In the genomic region with DNA sequence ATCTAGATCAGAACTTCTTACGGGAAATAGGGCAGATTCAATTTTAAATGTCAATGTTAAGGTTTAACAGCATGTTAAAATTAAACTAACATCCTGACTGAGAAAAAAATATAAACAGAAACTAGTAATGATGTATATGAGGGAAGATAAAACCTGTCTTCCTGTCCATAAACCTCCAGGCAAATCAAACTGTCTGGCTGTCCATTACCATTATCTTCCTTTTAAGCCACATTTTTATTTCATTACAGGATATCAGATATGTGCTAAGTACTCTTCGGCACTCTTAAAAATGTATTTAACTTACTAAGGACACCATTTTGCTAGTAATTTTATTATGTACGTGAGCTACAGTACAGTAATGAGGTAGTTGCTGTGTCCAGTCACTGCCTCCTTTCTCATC, we compare ENCODE assay signal across 24 cellular contexts.
A peak's percentile ranks its signal among the peaks of the same experiment; 100 is the strongest.
DNase-seq lines count a peak whose midpoint lies in the region; ATAC-seq and TF ChIP-seq lines count a peak whose summit lies in the region.
"Had no signal": no experiment of that assay in that cellular context is flagged by ENCODE, and none has a peak within 500 bp of the region (broad histone marks: within the 10 kb centered on the region; RNA-seq: fewer than 3 reads in every experiment).

No MANE protein-coding gene starts in this region.

- TF ChIP-seq CTCF in BE2C (IDR thresholded peaks at IDR 0.05; ENCODE audit: low read depth, low read length): no peak
- TF ChIP-seq CTCF in smooth muscle cell (IDR thresholded peaks at IDR 0.05; ENCODE audit: borderline replicate concordance, insufficient read depth, poor library complexity, severe bottlenecking): no peak

- H3K79me2 ChIP-seq in smooth muscle cell (ENCODE audit: low read depth): no peaks in the 10 kb centered on the region

- no peak overlapping the region for H3K4me2 ChIP-seq in smooth muscle cell
- H3K4me2 ChIP-seq: A549, BLaER1 had no signal

- H3K4me1 ChIP-seq in BE2C (peaks cover 16% of the 10 kb centered on the region), smooth muscle cell (ENCODE audit: low read depth) (no peaks in the 10 kb centered on the region)
- H3K4me1 ChIP-seq: A549, BLaER1 had no signal

- no peaks in the 10 kb centered on the region for H3F3A ChIP-seq in smooth muscle cell (ENCODE audit: low read depth)

- H3K4me3 ChIP-seq in BE2C (ENCODE audit: low read depth, low read length) (no peak overlapping the region), smooth muscle cell (no peak overlapping the region)
- H3K4me3 ChIP-seq: A549, BLaER1, GM12878 had no signal

- WGBS in smooth muscle cell (ENCODE audit: low lambda C conversion rate): 62% methylated on average over 3 of the region's 3 CpGs

- no peak overlapping the region for H3K27ac ChIP-seq in smooth muscle cell (ENCODE audit: low read depth)
- H3K27ac ChIP-seq: 22Rv1, A549, BLaER1 had no signal

- DNase-seq in BE2C (peak; percentile 37), SK-N-DZ (ENCODE audit: low spot score) (peak; percentile 94), smooth muscle cell (lab: John Stamatoyannopoulos, UW; ENCODE audit: unreplicated experiment) (no peak), HUDEP-2 (lab: John Stamatoyannopoulos, UW; ENCODE audit: unreplicated experiment in 76 of 76) (no peak), RPMI8226 (no peak)
- DNase-seq: AML-193; C1 segment of cervical spinal cord; CD4-positive, alpha-beta memory T cell; CD4-positive, CD25-positive, alpha-beta regulatory T cell; CD8-positive, alpha-beta memory T cell; COR-L47; DMS 273 treated with DMSO at 0.1 percent for 48 hours; DMS153; DMS53; DMS79; DND-41; EL; GDM1 had no signal

- H3K9me3 ChIP-seq in BE2C (no peaks in the 10 kb centered on the region), smooth muscle cell (replicated peaks; ENCODE audit: low read depth) (no peaks in the 10 kb centered on the region)
- H3K9me3 ChIP-seq: A549, BLaER1 had no signal

- H2AFZ ChIP-seq in smooth muscle cell (ENCODE audit: low read depth): peak overlapping the region; percentile 4

- no peaks in the 10 kb centered on the region for H3K27me3 ChIP-seq in BE2C
- H3K27me3 ChIP-seq in smooth muscle cell (ENCODE audit: low read depth): no peaks in the 10 kb centered on the region
- H3K27me3 ChIP-seq: BLaER1 had no signal

- peak; percentile 76 for ATAC-seq in SK-N-SH treated with all-trans-retinoic acid at 6 μM for 48 hours
- ATAC-seq in GM21786 (IDR thresholded peaks at IDR 0.05; ENCODE audit: unreplicated experiment): no peak
- ATAC-seq: A549, GM12878 had no signal

- H3K36me3 ChIP-seq in BE2C: no peaks in the 10 kb centered on the region
- no peaks in the 10 kb centered on the region for H3K36me3 ChIP-seq in smooth muscle cell (ENCODE audit: low read depth)
- H3K36me3 ChIP-seq: BLaER1 had no signal

- no peak overlapping the region for H3K9ac ChIP-seq in smooth muscle cell (ENCODE audit: low read depth)
- H3K9ac ChIP-seq: BLaER1 had no signal

- no peaks in the 10 kb centered on the region for H4K20me1 ChIP-seq in smooth muscle cell (ENCODE audit: low read depth)
- H4K20me1 ChIP-seq: BLaER1 had no signal

TF ChIP-seq in SK-N-SH treated with all-trans-retinoic acid at 6 μM for 48 hours, 23 proteins besides CTCF, POLR2A, EP300 and RAD21 (continues in another document):
- TF ChIP-seq ZNF70 (CRISPR knock-in tag; IDR thresholded peaks at IDR 0.05): no peak
- no peak for TF ChIP-seq ZFP3 (CRISPR knock-in tag; IDR thresholded peaks at IDR 0.05)
- TF ChIP-seq ISL1 (CRISPR knock-in tag; IDR thresholded peaks at IDR 0.05): peak; percentile 94
- no peak for TF ChIP-seq POU6F1 (CRISPR knock-in tag; IDR thresholded peaks at IDR 0.05; ENCODE audit: borderline replicate concordance, low read depth)
- TF ChIP-seq ARNTL (CRISPR knock-in tag; IDR thresholded peaks at IDR 0.05; ENCODE audit: borderline replicate concordance, low read depth): no peak
- TF ChIP-seq TOX (CRISPR knock-in tag; IDR thresholded peaks at IDR 0.05; ENCODE audit: borderline replicate concordance): no peak
- TF ChIP-seq, protein P1, sequence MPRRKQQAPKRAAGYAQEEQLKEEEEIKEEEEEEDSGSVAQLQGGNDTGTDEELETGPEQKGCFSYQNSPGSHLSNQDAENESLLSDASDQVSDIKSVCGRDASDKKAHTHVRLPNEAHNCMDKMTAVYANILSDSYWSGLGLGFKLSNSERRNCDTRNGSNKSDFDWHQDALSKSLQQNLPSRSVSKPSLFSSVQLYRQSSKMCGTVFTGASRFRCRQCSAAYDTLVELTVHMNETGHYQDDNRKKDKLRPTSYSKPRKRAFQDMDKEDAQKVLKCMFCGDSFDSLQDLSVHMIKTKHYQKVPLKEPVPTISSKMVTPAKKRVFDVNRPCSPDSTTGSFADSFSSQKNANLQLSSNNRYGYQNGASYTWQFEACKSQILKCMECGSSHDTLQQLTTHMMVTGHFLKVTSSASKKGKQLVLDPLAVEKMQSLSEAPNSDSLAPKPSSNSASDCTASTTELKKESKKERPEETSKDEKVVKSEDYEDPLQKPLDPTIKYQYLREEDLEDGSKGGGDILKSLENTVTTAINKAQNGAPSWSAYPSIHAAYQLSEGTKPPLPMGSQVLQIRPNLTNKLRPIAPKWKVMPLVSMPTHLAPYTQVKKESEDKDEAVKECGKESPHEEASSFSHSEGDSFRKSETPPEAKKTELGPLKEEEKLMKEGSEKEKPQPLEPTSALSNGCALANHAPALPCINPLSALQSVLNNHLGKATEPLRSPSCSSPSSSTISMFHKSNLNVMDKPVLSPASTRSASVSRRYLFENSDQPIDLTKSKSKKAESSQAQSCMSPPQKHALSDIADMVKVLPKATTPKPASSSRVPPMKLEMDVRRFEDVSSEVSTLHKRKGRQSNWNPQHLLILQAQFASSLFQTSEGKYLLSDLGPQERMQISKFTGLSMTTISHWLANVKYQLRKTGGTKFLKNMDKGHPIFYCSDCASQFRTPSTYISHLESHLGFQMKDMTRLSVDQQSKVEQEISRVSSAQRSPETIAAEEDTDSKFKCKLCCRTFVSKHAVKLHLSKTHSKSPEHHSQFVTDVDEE (CRISPR knock-in tag; IDR thresholded peaks at IDR 0.05): peak; percentile 99
- TF ChIP-seq, protein P2, sequence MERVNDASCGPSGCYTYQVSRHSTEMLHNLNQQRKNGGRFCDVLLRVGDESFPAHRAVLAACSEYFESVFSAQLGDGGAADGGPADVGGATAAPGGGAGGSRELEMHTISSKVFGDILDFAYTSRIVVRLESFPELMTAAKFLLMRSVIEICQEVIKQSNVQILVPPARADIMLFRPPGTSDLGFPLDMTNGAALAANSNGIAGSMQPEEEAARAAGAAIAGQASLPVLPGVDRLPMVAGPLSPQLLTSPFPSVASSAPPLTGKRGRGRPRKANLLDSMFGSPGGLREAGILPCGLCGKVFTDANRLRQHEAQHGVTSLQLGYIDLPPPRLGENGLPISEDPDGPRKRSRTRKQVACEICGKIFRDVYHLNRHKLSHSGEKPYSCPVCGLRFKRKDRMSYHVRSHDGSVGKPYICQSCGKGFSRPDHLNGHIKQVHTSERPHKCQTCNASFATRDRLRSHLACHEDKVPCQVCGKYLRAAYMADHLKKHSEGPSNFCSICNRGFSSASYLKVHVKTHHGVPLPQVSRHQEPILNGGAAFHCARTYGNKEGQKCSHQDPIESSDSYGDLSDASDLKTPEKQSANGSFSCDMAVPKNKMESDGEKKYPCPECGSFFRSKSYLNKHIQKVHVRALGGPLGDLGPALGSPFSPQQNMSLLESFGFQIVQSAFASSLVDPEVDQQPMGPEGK (CRISPR knock-in tag; IDR thresholded peaks at IDR 0.05; ENCODE audit: borderline replicate concordance): 0 out of 2 replicates have a peak, but pooled peaks have one; percentile 32
- no peak; the same call in 1 of the 2 replicates for TF ChIP-seq GLIS3 (CRISPR knock-in tag; IDR thresholded peaks at IDR 0.05)
- peak; percentile 93 for TF ChIP-seq SNAI2 (CRISPR knock-in tag; IDR thresholded peaks at IDR 0.05)
- peak; percentile 86 for TF ChIP-seq BACH2 (CRISPR knock-in tag; IDR thresholded peaks at IDR 0.05; ENCODE audit: borderline replicate concordance)
- no peak for TF ChIP-seq RARB (CRISPR knock-in tag; IDR thresholded peaks at IDR 0.05)
- TF ChIP-seq CSDC2 (CRISPR knock-in tag; IDR thresholded peaks at IDR 0.05): no peak
- peak; percentile 91 for TF ChIP-seq TCF4 (CRISPR knock-in tag; IDR thresholded peaks at IDR 0.05; ENCODE audit: borderline replicate concordance)
- peak; percentile 89 for TF ChIP-seq ESRRG (CRISPR knock-in tag; IDR thresholded peaks at IDR 0.05)
- TF ChIP-seq, protein P3, sequence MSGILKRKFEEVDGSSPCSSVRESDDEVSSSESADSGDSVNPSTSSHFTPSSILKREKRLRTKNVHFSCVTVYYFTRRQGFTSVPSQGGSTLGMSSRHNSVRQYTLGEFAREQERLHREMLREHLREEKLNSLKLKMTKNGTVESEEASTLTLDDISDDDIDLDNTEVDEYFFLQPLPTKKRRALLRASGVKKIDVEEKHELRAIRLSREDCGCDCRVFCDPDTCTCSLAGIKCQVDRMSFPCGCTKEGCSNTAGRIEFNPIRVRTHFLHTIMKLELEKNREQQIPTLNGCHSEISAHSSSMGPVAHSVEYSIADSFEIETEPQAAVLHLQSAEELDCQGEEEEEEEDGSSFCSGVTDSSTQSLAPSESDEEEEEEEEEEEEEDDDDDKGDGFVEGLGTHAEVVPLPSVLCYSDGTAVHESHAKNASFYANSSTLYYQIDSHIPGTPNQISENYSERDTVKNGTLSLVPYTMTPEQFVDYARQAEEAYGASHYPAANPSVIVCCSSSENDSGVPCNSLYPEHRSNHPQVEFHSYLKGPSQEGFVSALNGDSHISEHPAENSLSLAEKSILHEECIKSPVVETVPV (CRISPR knock-in tag; IDR thresholded peaks at IDR 0.05): peak; percentile 94

Comparison
In these comparisons a context has a peak if more than half of its experiments do, and no peak if none do; other contexts are left out.
1. DNase-seq: peak in BE2C (single experiment) and SK-N-DZ (single experiment); none in smooth muscle cell (single experiment), HUDEP-2 (0 of 76) and RPMI8226 (single experiment).